ENCODE assay signal across 33 cellular contexts in genomic region chr13:53324656-53325055, GRCh38.
DNase-seq lines count a peak whose midpoint lies in the region; ATAC-seq and TF ChIP-seq lines count a peak whose summit lies in the region.
"Had no signal": no experiment of that assay in that cellular context is flagged by ENCODE, and none has a peak within 500 bp of the region (broad histone marks: within the 10 kb centered on the region; RNA-seq: fewer than 3 reads in every experiment).

No MANE protein-coding gene starts in this region.

- H3K27me3 Mint-ChIP-seq in neural progenitor cell (ENCODE audit: insufficient read depth, low read depth) = peaks cover 8% of the 10 kb centered on the region
- no peaks in the 10 kb centered on the region for H3K27me3 Mint-ChIP-seq in activated T-cell treated with anti-CD3 and anti-CD28 coated beads, Interleukin-2, amount 50 U/mL, for 72 hours (ENCODE audit: low read depth)
- H3K27me3 Mint-ChIP-seq: B cell; CD4-positive, alpha-beta memory T cell; CD4-positive, alpha-beta T cell; CD4-positive, CD25-positive, alpha-beta regulatory T cell; CD8-positive, alpha-beta memory T cell had no signal

- ATAC-seq in activated T-cell treated with anti-CD3 and anti-CD28 coated beads, Interleukin-2, amount 50 U/mL, for 72 hours (replicated peaks in 1 of 2) = no peak
- ATAC-seq: A549; CD8-positive, alpha-beta T cell had no signal

- peaks cover 46% of the 10 kb centered on the region for H3K4me1 Mint-ChIP-seq in neural progenitor cell
- no peaks in the 10 kb centered on the region for H3K4me1 Mint-ChIP-seq in activated T-cell treated with anti-CD3 and anti-CD28 coated beads, Interleukin-2, amount 50 U/mL, for 72 hours (ENCODE audit: low read depth)
- H3K4me1 Mint-ChIP-seq: B cell; CD14-positive monocyte; CD4-positive, alpha-beta memory T cell; CD4-positive, CD25-positive, alpha-beta regulatory T cell; CD8-positive, alpha-beta memory T cell had no signal

- H3K27ac ChIP-seq in neural cell (ENCODE audit: low read length) = peak overlapping the region; percentile 12
- no peak overlapping the region for H3K27ac ChIP-seq in neural progenitor cell
- no peak overlapping the region for H3K27ac ChIP-seq in hepatocyte
- H3K27ac ChIP-seq: 22Rv1; A549; BLaER1; BLaER1 treated with 17β-estradiol and CSF1 and Interleukin-3, amounts not matched to agents 10 nM and 100 nM; C4-2B had no signal

- H3K4me1 ChIP-seq in neural progenitor cell (no peaks in the 10 kb centered on the region), hepatocyte (ENCODE audit: insufficient read depth) (no peaks in the 10 kb centered on the region)
- H3K4me1 ChIP-seq: A549; BE2C; BLaER1; BLaER1 treated with 17β-estradiol and CSF1 and Interleukin-3, amounts not matched to agents 10 nM and 100 nM; Caco-2 had no signal

- H3F3A ChIP-seq in neural cell (ENCODE audit: insufficient read depth, low read length, poor library complexity, severe bottlenecking) (no peaks in the 10 kb centered on the region), neural progenitor cell (ENCODE audit: low read depth) (no peaks in the 10 kb centered on the region)

- peak; percentile 78 for TF ChIP-seq EP300 in neural cell (conservative IDR thresholded peaks at IDR 0.05; ENCODE audit: poor library complexity, severe bottlenecking)

- no peaks in the 10 kb centered on the region for H3K27me3 ChIP-seq in neural cell (ENCODE audit: insufficient read depth, low read depth, low read length)
- no peaks in the 10 kb centered on the region for H3K27me3 ChIP-seq in neural progenitor cell
- no peaks in the 10 kb centered on the region for H3K27me3 ChIP-seq in hepatocyte
- H3K27me3 ChIP-seq: BE2C; BLaER1; BLaER1 treated with 17β-estradiol and CSF1 and Interleukin-3, amounts not matched to agents 10 nM and 100 nM had no signal

- peak overlapping the region; percentile 32 for H3K27ac Mint-ChIP-seq in neural progenitor cell
- no peak overlapping the region for H3K27ac Mint-ChIP-seq in activated T-cell treated with anti-CD3 and anti-CD28 coated beads, Interleukin-2, amount 50 U/mL, for 72 hours
- H3K27ac Mint-ChIP-seq: B cell; CD14-positive monocyte; CD4-positive, alpha-beta memory T cell; CD4-positive, alpha-beta T cell; CD4-positive, CD25-positive, alpha-beta regulatory T cell; CD8-positive, alpha-beta memory T cell; CD8-positive, alpha-beta T cell had no signal

- peak; percentile 33 for DNase-seq in NCI-H82 (lab: John Stamatoyannopoulos, UW)
- DNase-seq in NCI-H82 treated with DMSO at 0.1 percent for 48 hours (lab: John Stamatoyannopoulos, UW; ENCODE audit: unreplicated experiment) = no peak
- DNase-seq in neural progenitor cell (ENCODE audit: low spot score) = no peak
- DNase-seq in hepatocyte (ENCODE audit: low spot score) = no peak
- no peak for DNase-seq in activated T-cell treated with anti-CD3 and anti-CD28 coated beads, Interleukin-2, amount 50 U/mL, for 72 hours
- DNase-seq: 8988T; ACHN; AML-193; BE2C; C1 segment of cervical spinal cord; Caco-2; Calu3; CD4-positive, alpha-beta memory T cell; CD4-positive, alpha-beta T cell; CD4-positive, CD25-positive, alpha-beta regulatory T cell; CD8-positive, alpha-beta memory T cell; CD8-positive, alpha-beta T cell; COR-L47; DMS 273 treated with DMSO at 0.1 percent for 48 hours; DMS153; DMS53; DMS79; DMS79 treated with DMSO at 0.1 percent for 48 hours; DND-41; EL had no signal

- 89% methylated on average over 2 of the region's 2 CpGs for WGBS in hepatocyte (ENCODE audit: low lambda C conversion rate, missing lambda C conversion rate)

- H2AFZ ChIP-seq in neural cell (ENCODE audit: low read depth, low read length) (no peak overlapping the region), neural progenitor cell (replicated peaks) (no peak overlapping the region), hepatocyte (no peak overlapping the region)

- no peaks in the 10 kb centered on the region for H4K20me1 ChIP-seq in neural cell (ENCODE audit: insufficient read depth)
- no peaks in the 10 kb centered on the region for H4K20me1 ChIP-seq in neural progenitor cell (ENCODE audit: low read depth)
- H4K20me1 ChIP-seq in hepatocyte (ENCODE audit: insufficient read depth, poor library complexity, severe bottlenecking) = no peaks in the 10 kb centered on the region
- H4K20me1 ChIP-seq: BLaER1; BLaER1 treated with 17β-estradiol and CSF1 and Interleukin-3, amounts not matched to agents 10 nM and 100 nM had no signal

- H3K4me2 ChIP-seq in neural cell (ENCODE audit: low read length) (no peak overlapping the region), neural progenitor cell (no peak overlapping the region), hepatocyte (no peak overlapping the region)
- H3K4me2 ChIP-seq: A549; BLaER1; BLaER1 treated with 17β-estradiol and CSF1 and Interleukin-3, amounts not matched to agents 10 nM and 100 nM had no signal

- H3K4me3 ChIP-seq in neural cell (ENCODE audit: low read length) (no peak overlapping the region), neural progenitor cell (no peak overlapping the region), hepatocyte (no peak overlapping the region)
- H3K4me3 ChIP-seq: A549; BLaER1; BLaER1 treated with 17β-estradiol and CSF1 and Interleukin-3, amounts not matched to agents 10 nM and 100 nM had no signal

- TF ChIP-seq CTCF in neural cell (IDR thresholded peaks at IDR 0.05; ENCODE audit: poor library complexity, severe bottlenecking) = no peak
- no peak for TF ChIP-seq CTCF in neural progenitor cell (IDR thresholded peaks at IDR 0.05)
- no peak for TF ChIP-seq CTCF in hepatocyte (IDR thresholded peaks at IDR 0.05; ENCODE audit: poor library complexity)

- no peaks in the 10 kb centered on the region for H3K36me3 Mint-ChIP-seq in neural progenitor cell
- no peaks in the 10 kb centered on the region for H3K36me3 Mint-ChIP-seq in activated T-cell treated with anti-CD3 and anti-CD28 coated beads, Interleukin-2, amount 50 U/mL, for 72 hours (ENCODE audit: insufficient read depth in 2 of 2)
- H3K36me3 Mint-ChIP-seq: CD14-positive monocyte; CD4-positive, alpha-beta memory T cell; CD4-positive, CD25-positive, alpha-beta regulatory T cell; CD8-positive, alpha-beta memory T cell; CD8-positive, alpha-beta T cell had no signal

- H3K9ac ChIP-seq in neural cell (ENCODE audit: low read length) = no peak overlapping the region
- no peak overlapping the region for H3K9ac ChIP-seq in neural progenitor cell
- H3K9ac ChIP-seq: BLaER1; BLaER1 treated with 17β-estradiol and CSF1 and Interleukin-3, amounts not matched to agents 10 nM and 100 nM had no signal

- no peaks in the 10 kb centered on the region for H3K9me3 ChIP-seq in neural cell (ENCODE audit: low read length)
- no peaks in the 10 kb centered on the region for H3K9me3 ChIP-seq in neural progenitor cell (ENCODE audit: low read depth)
- H3K9me3 ChIP-seq in hepatocyte (ENCODE audit: low read depth) = no peaks in the 10 kb centered on the region
- H3K9me3 ChIP-seq: A549; BE2C; BLaER1; BLaER1 treated with 17β-estradiol and CSF1 and Interleukin-3, amounts not matched to agents 10 nM and 100 nM; Caco-2 had no signal

- no peak overlapping the region for H3K4me3 Mint-ChIP-seq in neural progenitor cell
- H3K4me3 Mint-ChIP-seq in activated T-cell treated with anti-CD3 and anti-CD28 coated beads, Interleukin-2, amount 50 U/mL, for 72 hours = no peak overlapping the region
- H3K4me3 Mint-ChIP-seq: B cell; CD14-positive monocyte; CD4-positive, alpha-beta memory T cell; CD4-positive, alpha-beta T cell; CD4-positive, CD25-positive, alpha-beta regulatory T cell; CD8-positive, alpha-beta memory T cell; CD8-positive, alpha-beta T cell had no signal

- no peaks in the 10 kb centered on the region for H3K9me3 Mint-ChIP-seq in neural progenitor cell
- peaks cover 0 to 8% of the 10 kb centered on the region in 2 donors for H3K9me3 Mint-ChIP-seq in activated T-cell treated with anti-CD3 and anti-CD28 coated beads, Interleukin-2, amount 50 U/mL, for 72 hours
- H3K9me3 Mint-ChIP-seq: CD4-positive, alpha-beta T cell; CD8-positive, alpha-beta T cell had no signal

- H3K9me2 ChIP-seq in neural cell (ENCODE audit: insufficient read depth, low read length) = no peaks in the 10 kb centered on the region
- H3K9me2 ChIP-seq in hepatocyte (replicated peaks; ENCODE audit: insufficient read depth) = no peaks in the 10 kb centered on the region

- no peak for TF ChIP-seq RAD21 in neural cell (conservative IDR thresholded peaks at IDR 0.05)

- H3K79me2 ChIP-seq in neural cell (replicated peaks; ENCODE audit: insufficient read depth, low read length) = no peaks in the 10 kb centered on the region
- H3K79me2 ChIP-seq in neural progenitor cell (ENCODE audit: low read depth) = no peaks in the 10 kb centered on the region
- no peaks in the 10 kb centered on the region for H3K79me2 ChIP-seq in hepatocyte

- H3K36me3 ChIP-seq in neural cell (ENCODE audit: insufficient read depth, low read length) = no peaks in the 10 kb centered on the region
- H3K36me3 ChIP-seq in neural progenitor cell = no peaks in the 10 kb centered on the region
- no peaks in the 10 kb centered on the region for H3K36me3 ChIP-seq in hepatocyte (replicated peaks; ENCODE audit: insufficient read depth, low read depth)
- H3K36me3 ChIP-seq: BE2C; BLaER1; BLaER1 treated with 17β-estradiol and CSF1 and Interleukin-3, amounts not matched to agents 10 nM and 100 nM had no signal

TF ChIP-seq in neural cell, 6 proteins besides CTCF, POLR2A, EP300 and RAD21 (continues in another document):
- no peak for TF ChIP-seq SMC3 (conservative IDR thresholded peaks at IDR 0.05; ENCODE audit: poor library complexity)
- peak; percentile 43 for TF ChIP-seq REST (IDR thresholded peaks at IDR 0.05; ENCODE audit: borderline replicate concordance)
